In genomic region chr17:32349503-32349853, GRCh38 we compare ENCODE assay signal across 8 cellular contexts. TPM values are rescaled to one million over a fixed set of nuclear protein-coding genes. Genes with fewer than 3 reads are reported as not detected.
DNase-seq lines count a peak whose midpoint lies in the region; ATAC-seq, FAIRE-seq and TF ChIP-seq lines count a peak whose summit lies in the region.

No MANE protein-coding gene starts in this region.

- peak overlapping the region; percentile 86 for H3K4me2 ChIP-seq in OCI-LY7 (ENCODE audit: low read length)

- POLR2A ChIA-PET in OCI-LY7 (lab: Charles Lee): interaction anchor here (0.9 kb wide), 1 partner anchor 16 kb away, joined by 3 read pairs; no protein-coding TSS in a partner anchor

- 20 to 25% methylated on average over 15 of the region's 15 CpGs for WGBS in lower leg skin, 2 donors

- no peak for ATAC-seq in HG02840 (IDR thresholded peaks at IDR 0.05; ENCODE audit: low FRiP score, unreplicated experiment)

- no peaks in the 10 kb centered on the region for H3K9me3 ChIP-seq in OCI-LY7 (ENCODE audit: low read length)
- no peaks in the 10 kb centered on the region for H3K9me3 ChIP-seq in tibial artery

- intact Hi-C loops in OCI-LY7 (cut with micrococcal nuclease; ENCODE audit: unreplicated experiment): no loop called here
- intact Hi-C loops in lower leg skin (cut with DNase I; ENCODE audit: low total_unique reads): no loop called here
- intact Hi-C loops in tibial artery (cut with DNase I; ENCODE audit: low total_unique reads): no loop called here

- H3K4me3 ChIP-seq in OCI-LY7 (ENCODE audit: low read depth, low read length, poor library complexity, severe bottlenecking) (peak overlapping the region; percentile 98), bronchial epithelial cell (ENCODE audit: low read depth, low read length) (peak overlapping the region; percentile 84), lower leg skin (ENCODE audit: low read depth, poor library complexity, severe bottlenecking) (peak overlapping the region; percentile 95), tibial artery (peak overlapping the region; percentile 84 to 93)

- no peaks in the 10 kb centered on the region for H3K9me2 ChIP-seq in OCI-LY7 (ENCODE audit: insufficient read depth, low read length)

- H3K79me2 ChIP-seq in OCI-LY7 (ENCODE audit: insufficient read depth, low read depth, low read length): peaks cover 55% of the 10 kb centered on the region

- TF ChIP-seq CTCF in OCI-LY7 (conservative IDR thresholded peaks at IDR 0.05; ENCODE audit: low read length) (no peak), bronchial epithelial cell (IDR thresholded peaks at IDR 0.05; ENCODE audit: insufficient read depth, low read length, severe bottlenecking) (no peak), lower leg skin (IDR thresholded peaks at IDR 0.05) (no peak), tibial artery (IDR thresholded peaks at IDR 0.05) (no peak)

- no peak for TF ChIP-seq POLR2A in lower leg skin (IDR thresholded peaks at IDR 0.05)

- H3K4me1 ChIP-seq in OCI-LY7 (ENCODE audit: insufficient read depth, low read length, poor library complexity, severe bottlenecking): peaks cover 33% of the 10 kb centered on the region
- peaks cover 0 to 40% (median 33%) of the 10 kb centered on the region in 4 donors for H3K4me1 ChIP-seq in tibial artery

- CTCF ChIA-PET in OCI-LY7 (lab: Charles Lee; ENCODE audit: unreplicated experiment): no interaction called here

- FAIRE-seq in bronchial epithelial cell (lab: Jason Lieb, UNC): no peak

- H3K27ac ChIP-seq in OCI-LY7 (ENCODE audit: low read depth, low read length, poor library complexity, severe bottlenecking) (peak overlapping the region; percentile 87), tibial artery (peak overlapping the region; percentile 97 to 99)

- peaks cover 29% of the 10 kb centered on the region for H4K20me1 ChIP-seq in OCI-LY7 (ENCODE audit: insufficient read depth, low read length)

- H3K36me3 ChIP-seq in OCI-LY7 (ENCODE audit: insufficient read depth, low read length) (peaks cover 41% of the 10 kb centered on the region), bronchial epithelial cell (ENCODE audit: control insufficient read depth, insufficient read depth, low read length) (peaks cover 4% of the 10 kb centered on the region), tibial artery (peaks cover 9 to 21% (median 19%) of the 10 kb centered on the region in 3 donors)

- H3K27me3 ChIP-seq in bronchial epithelial cell (ENCODE audit: control insufficient read depth, insufficient read depth, low read length) (no peaks in the 10 kb centered on the region), tibial artery (no peaks in the 10 kb centered on the region)

- DNase-seq in DMS 273 (lab: John Stamatoyannopoulos, UW; ENCODE audit: unreplicated experiment): peak; percentile 56
- no peak for DNase-seq in DMS 273 treated with DMSO at 0.1 percent for 48 hours (lab: John Stamatoyannopoulos, UW)
- no peak for DNase-seq in OCI-LY7 (ENCODE audit: low spot score)
- no peak for DNase-seq in bronchial epithelial cell (ENCODE audit: low read depth)
- no peak for DNase-seq in lower leg skin (ENCODE audit: low spot score in 2 of 2)
- DNase-seq in tibial artery: no peak
- DNase-seq in NCI-H226: no peak

- BruUV-seq in OCI-LY7 (replicated peaks; lab: Mats Ljungman, UMichigan): TSS peak; percentile 98

- H2AFZ ChIP-seq in OCI-LY7 (ENCODE audit: low read length): peak overlapping the region; percentile 63; the same call in 1 of the 2 replicates

RNA-seq across cellular contexts. Expression of gene ZNF207, which starts 0.5 kb away (rescaled TPM):
- 121 and 157 TPM in 2 replicates for total RNA-seq in OCI-LY7 (2014; rRNA removed; shearing (Covaris generic))
- total RNA-seq in OCI-LY7 (2022) (284 and 309 TPM in 2 replicates), bronchial epithelial cell (58.7 and 64.1 TPM in 2 replicates), lower leg skin (100 to 1,000 TPM in 3 of 4 donors, 10 to 100 TPM in 1; 93.5 to 158 (median 117) TPM)

RNA-seq across cellular contexts. Expression of gene C17orf75, which starts 7.5 kb away (rescaled TPM):
- 70.9 and 106 TPM in 2 replicates for total RNA-seq in OCI-LY7 (2014; rRNA removed; shearing (Covaris generic))
- total RNA-seq in OCI-LY7 (2022) (64.8 and 66.1 TPM in 2 replicates), bronchial epithelial cell (16.8 and 28.0 TPM in 2 replicates), lower leg skin (10 to 100 TPM in 1 of 4 donors, 1 to 10 TPM in 3; 5.3 to 11.9 (median 8.1) TPM)
